ENCODE assay signal across 27 cellular contexts in the genomic region with DNA sequence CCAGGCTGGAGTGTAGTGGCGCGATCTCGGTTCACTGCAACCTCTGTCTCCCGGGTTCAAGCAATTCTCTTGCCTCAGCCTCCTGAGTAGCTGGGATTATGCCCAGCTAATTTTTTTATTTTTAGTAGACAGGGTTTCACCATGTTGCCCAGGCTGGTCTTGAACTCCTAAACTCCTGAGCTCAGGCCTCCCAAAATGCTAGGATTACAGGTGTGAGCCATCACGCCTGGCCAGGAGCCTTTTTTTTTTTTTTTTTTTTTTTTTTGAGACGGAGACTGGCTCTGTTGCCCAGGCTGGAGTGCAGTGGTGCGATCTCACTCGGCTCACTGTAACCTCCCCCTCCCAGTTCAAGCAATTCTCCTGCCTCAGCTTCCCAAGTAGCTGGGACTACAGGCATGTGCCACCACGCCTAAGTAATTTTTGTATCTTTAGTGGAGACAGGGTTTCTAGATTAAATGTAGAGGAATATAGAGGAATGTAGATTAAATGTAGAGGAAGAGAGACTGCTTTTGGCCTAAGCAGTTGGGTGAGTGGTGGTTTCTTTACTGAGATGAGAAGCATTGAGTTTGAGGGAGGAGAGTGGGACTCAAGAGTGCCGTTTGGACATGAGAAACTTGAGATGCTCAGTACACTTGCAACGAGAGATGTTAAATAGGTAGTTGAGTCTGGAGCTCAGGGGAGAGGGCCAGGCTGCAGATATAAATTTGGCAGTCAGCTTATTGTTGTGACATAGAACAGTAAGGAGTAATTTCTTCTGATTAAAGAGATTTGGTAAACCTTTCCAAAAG. TPM values are rescaled to one million over a fixed set of nuclear protein-coding genes. Genes with fewer than 3 reads are reported as not detected.
DNase-seq lines count a peak whose midpoint lies in the region; ATAC-seq and TF ChIP-seq lines count a peak whose summit lies in the region.
"Had no signal": no experiment of that assay in that cellular context is flagged by ENCODE, and none has a peak within 500 bp of the region (broad histone marks: within the 10 kb centered on the region; RNA-seq: fewer than 3 reads in every experiment).

No MANE protein-coding gene starts in this region.

- H3K9me2 ChIP-seq in Karpas-422 (replicated peaks; ENCODE audit: insufficient read depth, low read length) = no peaks in the 10 kb centered on the region

- H3K4me3 ChIP-seq in Karpas-422 (ENCODE audit: low read length) (no peak overlapping the region), gastrocnemius medialis (no peak overlapping the region)
- H3K4me3 ChIP-seq: lung, right lobe of liver, upper lobe of right lung had no signal

- no peak for TF ChIP-seq POLR2A in gastrocnemius medialis (IDR thresholded peaks at IDR 0.05)

- peak overlapping the region; percentile 38 for H3K4me2 ChIP-seq in Karpas-422 (ENCODE audit: low read depth, low read length, poor library complexity, severe bottlenecking)

- TF ChIP-seq CTCF in gastrocnemius medialis (IDR thresholded peaks at IDR 0.05 in 4 of 5, conservative IDR thresholded peaks at IDR 0.05 in 1 of 5) = no peak

- DNase-seq in DMS79 treated with DMSO at 0.1 percent for 48 hours (lab: John Stamatoyannopoulos, UW) (peak; percentile 5), DMS79 (lab: John Stamatoyannopoulos, UW) (no peak), Karpas-422 (no peak), fibroblast of gingiva (ENCODE audit: low read depth) (peak; percentile 7), gastrocnemius medialis (peak in 1 of 2 donors; percentile 23), NCI-H1105 (lab: John Stamatoyannopoulos, UW) (no peak)
- DNase-seq: activated CD4-positive, alpha-beta T cell treated with anti-CD3 and anti-CD28 coated beads, Interleukin-2, amount 10 ng/mL, durations not matched to agents 24 days and 14 days; activated gamma-delta T cell treated with Interleukin-2 at 50 U/mL for 16 hours; activated T-cell treated with anti-CD3 and anti-CD28 coated beads, Interleukin-2, amount 50 U/mL, for 4 hours; CD4-positive, alpha-beta T cell; GOT3; KG1; MM.1S; NCI-H1436; NCI-H510A; OCI-M1; right lobe of liver; SHP77 treated with DMSO at 0.1 percent for 48 hours; stimulated activated CD4-positive, alpha-beta T cell treated with anti-CD3 and anti-CD28 coated beads, Interleukin-4, amount 100 ng/mL, for 24 hours; substantia nigra; upper lobe of right lung had no signal

- ATAC-seq in gastrocnemius medialis (peak; percentile 64 to 70), HG03457 (IDR thresholded peaks at IDR 0.05; ENCODE audit: unreplicated experiment) (no peak), GM21390 (IDR thresholded peaks at IDR 0.05; ENCODE audit: unreplicated experiment) (no peak)
- ATAC-seq: right lobe of liver; stimulated activated memory B cell treated with anti-CD40 and anti-IgM and Interleukin-4, amounts not matched to agents 10 μg/mL and 1 μg/mL and 100 μg/mL, for 72 hours; upper lobe of right lung had no signal

- intact Hi-C loops in gastrocnemius medialis (cut with DNase I; ENCODE audit: low total_unique reads) = loop anchor here (10.0 kb wide), 2 partner anchors 489 to 639 kb away; a partner anchor contains a TSS

- peaks cover 100% of the 10 kb centered on the region for H3K79me2 ChIP-seq in Karpas-422 (ENCODE audit: low read length)

- H3K9me3 ChIP-seq in Karpas-422 (ENCODE audit: low read length) (no peaks in the 10 kb centered on the region; the same call in 1 of the 2 replicates), gastrocnemius medialis (no peaks in the 10 kb centered on the region)
- H3K9me3 ChIP-seq: right lobe of liver, upper lobe of right lung had no signal

- peaks cover 11% of the 10 kb centered on the region for H4K20me1 ChIP-seq in Karpas-422 (ENCODE audit: insufficient read depth, low read depth, low read length)

- H3K4me1 ChIP-seq in Karpas-422 (ENCODE audit: low read length) (peaks cover 86% of the 10 kb centered on the region), gastrocnemius medialis (peaks cover 76 to 86% of the 10 kb centered on the region in 2 donors)

- H2AFZ ChIP-seq in Karpas-422 (ENCODE audit: low read length) = no peak overlapping the region
- H2AFZ ChIP-seq: parathyroid adenoma had no signal

- H3K27ac ChIP-seq in Karpas-422 (ENCODE audit: low read length) (peak overlapping the region; percentile 65), gastrocnemius medialis (peak overlapping the region; percentile 73 to 81 (median 80))
- H3K27ac ChIP-seq: 22Rv1, parathyroid adenoma, right lobe of liver, upper lobe of right lung had no signal

- in situ Hi-C loops in gastrocnemius medialis (cut with MboI; ENCODE audit: low sequenced_read_pairs in 4 of 4) = no loop called here

- H3K36me3 ChIP-seq in Karpas-422 (ENCODE audit: insufficient read depth, low read length) (peaks cover 5% of the 10 kb centered on the region; the same call in 1 of the 2 replicates), gastrocnemius medialis (no peaks in the 10 kb centered on the region)
- H3K36me3 ChIP-seq: right lobe of liver, upper lobe of right lung had no signal

- H3K27me3 ChIP-seq in Karpas-422 (ENCODE audit: low read length) = no peaks in the 10 kb centered on the region
- no peaks in the 10 kb centered on the region for H3K27me3 ChIP-seq in gastrocnemius medialis
- H3K27me3 ChIP-seq: right lobe of liver, upper lobe of right lung had no signal

- peak overlapping the region; percentile 19 for H3K9ac ChIP-seq in Karpas-422 (ENCODE audit: low read length)
- H3K9ac ChIP-seq: parathyroid adenoma had no signal

RNA-seq across cellular contexts. Expression of a gene that starts 16.7 kb away (rescaled TPM):
- total RNA-seq in Karpas-422 (2014; rRNA removed; shearing (Covaris generic); ENCODE audit: low replicate concordance) = 11.1 and 12.8 TPM in 2 replicates
- total RNA-seq in gastrocnemius medialis = 10 to 100 TPM; 30.4 to 37.7 (median 32.8) TPM

Comparison
In these comparisons a context has a peak if more than half of its experiments do, and no peak if none do; other contexts are left out.
1. DNase-seq: peak in DMS79 treated with DMSO at 0.1 percent for 48 hours (single experiment) and fibroblast of gingiva (single experiment); none in DMS79 (single experiment), Karpas-422 (single experiment) and NCI-H1105 (single experiment).
2. ATAC-seq: peak in gastrocnemius medialis (2 of 2); none in HG03457 (single experiment) and GM21390 (single experiment).